1 cellular context compared by ENCODE assay signal in genomic region chr18:48007955-48008701, GRCh38.
TF ChIP-seq lines count a peak whose summit lies in the region.

No MANE protein-coding gene starts in this region.

TF ChIP-seq in HepG2, 621 proteins besides CTCF, POLR2A, EP300 and RAD21 (continued from another document):
- TF ChIP-seq, protein P1, sequence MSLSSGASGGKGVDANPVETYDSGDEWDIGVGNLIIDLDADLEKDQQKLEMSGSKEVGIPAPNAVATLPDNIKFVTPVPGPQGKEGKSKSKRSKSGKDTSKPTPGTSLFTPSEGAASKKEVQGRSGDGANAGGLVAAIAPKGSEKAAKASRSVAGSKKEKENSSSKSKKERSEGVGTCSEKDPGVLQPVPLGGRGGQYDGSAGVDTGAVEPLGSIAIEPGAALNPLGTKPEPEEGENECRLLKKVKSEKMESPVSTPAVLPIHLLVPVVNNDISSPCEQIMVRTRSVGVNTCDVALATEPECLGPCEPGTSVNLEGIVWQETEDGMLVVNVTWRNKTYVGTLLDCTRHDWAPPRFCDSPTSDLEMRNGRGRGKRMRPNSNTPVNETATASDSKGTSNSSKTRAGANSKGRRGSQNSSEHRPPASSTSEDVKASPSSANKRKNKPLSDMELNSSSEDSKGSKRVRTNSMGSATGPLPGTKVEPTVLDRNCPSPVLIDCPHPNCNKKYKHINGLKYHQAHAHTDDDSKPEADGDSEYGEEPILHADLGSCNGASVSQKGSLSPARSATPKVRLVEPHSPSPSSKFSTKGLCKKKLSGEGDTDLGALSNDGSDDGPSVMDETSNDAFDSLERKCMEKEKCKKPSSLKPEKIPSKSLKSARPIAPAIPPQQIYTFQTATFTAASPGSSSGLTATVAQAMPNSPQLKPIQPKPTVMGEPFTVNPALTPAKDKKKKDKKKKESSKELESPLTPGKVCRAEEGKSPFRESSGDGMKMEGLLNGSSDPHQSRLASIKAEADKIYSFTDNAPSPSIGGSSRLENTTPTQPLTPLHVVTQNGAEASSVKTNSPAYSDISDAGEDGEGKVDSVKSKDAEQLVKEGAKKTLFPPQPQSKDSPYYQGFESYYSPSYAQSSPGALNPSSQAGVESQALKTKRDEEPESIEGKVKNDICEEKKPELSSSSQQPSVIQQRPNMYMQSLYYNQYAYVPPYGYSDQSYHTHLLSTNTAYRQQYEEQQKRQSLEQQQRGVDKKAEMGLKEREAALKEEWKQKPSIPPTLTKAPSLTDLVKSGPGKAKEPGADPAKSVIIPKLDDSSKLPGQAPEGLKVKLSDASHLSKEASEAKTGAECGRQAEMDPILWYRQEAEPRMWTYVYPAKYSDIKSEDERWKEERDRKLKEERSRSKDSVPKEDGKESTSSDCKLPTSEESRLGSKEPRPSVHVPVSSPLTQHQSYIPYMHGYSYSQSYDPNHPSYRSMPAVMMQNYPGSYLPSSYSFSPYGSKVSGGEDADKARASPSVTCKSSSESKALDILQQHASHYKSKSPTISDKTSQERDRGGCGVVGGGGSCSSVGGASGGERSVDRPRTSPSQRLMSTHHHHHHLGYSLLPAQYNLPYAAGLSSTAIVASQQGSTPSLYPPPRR (CRISPR knock-in tag; IDR thresholded peaks at IDR 0.05; ENCODE audit: borderline replicate concordance) = no peak
- TF ChIP-seq FOXP1 (IDR thresholded peaks at IDR 0.05) (no peak), FOXP1 (CRISPR knock-in tag; IDR thresholded peaks at IDR 0.05) (no peak), ZSCAN9 (CRISPR knock-in tag; IDR thresholded peaks at IDR 0.05; ENCODE audit: borderline replicate concordance) (no peak), ZEB1 (IDR thresholded peaks at IDR 0.05; ENCODE audit: insufficient replicate concordance, low read depth) (no peak), ZNF589 (CRISPR knock-in tag; conservative IDR thresholded peaks at IDR 0.05) (no peak), RORA (CRISPR knock-in tag; IDR thresholded peaks at IDR 0.05) (no peak), ZSCAN29 (CRISPR knock-in tag; conservative IDR thresholded peaks at IDR 0.05) (peak; percentile 99), RAD51 (IDR thresholded peaks at IDR 0.05; ENCODE audit: borderline replicate concordance) (no peak), PRPF4 (IDR thresholded peaks at IDR 0.05; ENCODE audit: low read depth, low read length, poor library complexity, severe bottlenecking) (no peak), RFX1 (IDR thresholded peaks at IDR 0.05) (no peak), PATZ1 (CRISPR knock-in tag; IDR thresholded peaks at IDR 0.05) (peak; percentile 84), YEATS2 (CRISPR knock-in tag; IDR thresholded peaks at IDR 0.05; ENCODE audit: borderline replicate concordance) (no peak), HIVEP1 (CRISPR knock-in tag; IDR thresholded peaks at IDR 0.05) (no peak), RARA (CRISPR knock-in tag; IDR thresholded peaks at IDR 0.05) (no peak), SPEN (CRISPR knock-in tag; IDR thresholded peaks at IDR 0.05; ENCODE audit: low read depth) (no peak)
- TF ChIP-seq, protein P2, sequence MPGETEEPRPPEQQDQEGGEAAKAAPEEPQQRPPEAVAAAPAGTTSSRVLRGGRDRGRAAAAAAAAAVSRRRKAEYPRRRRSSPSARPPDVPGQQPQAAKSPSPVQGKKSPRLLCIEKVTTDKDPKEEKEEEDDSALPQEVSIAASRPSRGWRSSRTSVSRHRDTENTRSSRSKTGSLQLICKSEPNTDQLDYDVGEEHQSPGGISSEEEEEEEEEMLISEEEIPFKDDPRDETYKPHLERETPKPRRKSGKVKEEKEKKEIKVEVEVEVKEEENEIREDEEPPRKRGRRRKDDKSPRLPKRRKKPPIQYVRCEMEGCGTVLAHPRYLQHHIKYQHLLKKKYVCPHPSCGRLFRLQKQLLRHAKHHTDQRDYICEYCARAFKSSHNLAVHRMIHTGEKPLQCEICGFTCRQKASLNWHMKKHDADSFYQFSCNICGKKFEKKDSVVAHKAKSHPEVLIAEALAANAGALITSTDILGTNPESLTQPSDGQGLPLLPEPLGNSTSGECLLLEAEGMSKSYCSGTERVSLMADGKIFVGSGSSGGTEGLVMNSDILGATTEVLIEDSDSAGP (CRISPR knock-in tag; IDR thresholded peaks at IDR 0.05; ENCODE audit: borderline replicate concordance) = peak; percentile 25; the same call in 1 of the 2 replicates
- TF ChIP-seq, protein P3, sequence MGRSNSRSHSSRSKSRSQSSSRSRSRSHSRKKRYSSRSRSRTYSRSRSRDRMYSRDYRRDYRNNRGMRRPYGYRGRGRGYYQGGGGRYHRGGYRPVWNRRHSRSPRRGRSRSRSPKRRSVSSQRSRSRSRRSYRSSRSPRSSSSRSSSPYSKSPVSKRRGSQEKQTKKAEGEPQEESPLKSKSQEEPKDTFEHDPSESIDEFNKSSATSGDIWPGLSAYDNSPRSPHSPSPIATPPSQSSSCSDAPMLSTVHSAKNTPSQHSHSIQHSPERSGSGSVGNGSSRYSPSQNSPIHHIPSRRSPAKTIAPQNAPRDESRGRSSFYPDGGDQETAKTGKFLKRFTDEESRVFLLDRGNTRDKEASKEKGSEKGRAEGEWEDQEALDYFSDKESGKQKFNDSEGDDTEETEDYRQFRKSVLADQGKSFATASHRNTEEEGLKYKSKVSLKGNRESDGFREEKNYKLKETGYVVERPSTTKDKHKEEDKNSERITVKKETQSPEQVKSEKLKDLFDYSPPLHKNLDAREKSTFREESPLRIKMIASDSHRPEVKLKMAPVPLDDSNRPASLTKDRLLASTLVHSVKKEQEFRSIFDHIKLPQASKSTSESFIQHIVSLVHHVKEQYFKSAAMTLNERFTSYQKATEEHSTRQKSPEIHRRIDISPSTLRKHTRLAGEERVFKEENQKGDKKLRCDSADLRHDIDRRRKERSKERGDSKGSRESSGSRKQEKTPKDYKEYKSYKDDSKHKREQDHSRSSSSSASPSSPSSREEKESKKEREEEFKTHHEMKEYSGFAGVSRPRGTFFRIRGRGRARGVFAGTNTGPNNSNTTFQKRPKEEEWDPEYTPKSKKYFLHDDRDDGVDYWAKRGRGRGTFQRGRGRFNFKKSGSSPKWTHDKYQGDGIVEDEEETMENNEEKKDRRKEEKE (IDR thresholded peaks at IDR 0.05) = no peak
- TF ChIP-seq, protein P4, sequence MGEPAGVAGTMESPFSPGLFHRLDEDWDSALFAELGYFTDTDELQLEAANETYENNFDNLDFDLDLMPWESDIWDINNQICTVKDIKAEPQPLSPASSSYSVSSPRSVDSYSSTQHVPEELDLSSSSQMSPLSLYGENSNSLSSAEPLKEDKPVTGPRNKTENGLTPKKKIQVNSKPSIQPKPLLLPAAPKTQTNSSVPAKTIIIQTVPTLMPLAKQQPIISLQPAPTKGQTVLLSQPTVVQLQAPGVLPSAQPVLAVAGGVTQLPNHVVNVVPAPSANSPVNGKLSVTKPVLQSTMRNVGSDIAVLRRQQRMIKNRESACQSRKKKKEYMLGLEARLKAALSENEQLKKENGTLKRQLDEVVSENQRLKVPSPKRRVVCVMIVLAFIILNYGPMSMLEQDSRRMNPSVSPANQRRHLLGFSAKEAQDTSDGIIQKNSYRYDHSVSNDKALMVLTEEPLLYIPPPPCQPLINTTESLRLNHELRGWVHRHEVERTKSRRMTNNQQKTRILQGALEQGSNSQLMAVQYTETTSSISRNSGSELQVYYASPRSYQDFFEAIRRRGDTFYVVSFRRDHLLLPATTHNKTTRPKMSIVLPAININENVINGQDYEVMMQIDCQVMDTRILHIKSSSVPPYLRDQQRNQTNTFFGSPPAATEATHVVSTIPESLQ (CRISPR knock-in tag; conservative IDR thresholded peaks at IDR 0.05) = no peak
- TF ChIP-seq, protein P5, sequence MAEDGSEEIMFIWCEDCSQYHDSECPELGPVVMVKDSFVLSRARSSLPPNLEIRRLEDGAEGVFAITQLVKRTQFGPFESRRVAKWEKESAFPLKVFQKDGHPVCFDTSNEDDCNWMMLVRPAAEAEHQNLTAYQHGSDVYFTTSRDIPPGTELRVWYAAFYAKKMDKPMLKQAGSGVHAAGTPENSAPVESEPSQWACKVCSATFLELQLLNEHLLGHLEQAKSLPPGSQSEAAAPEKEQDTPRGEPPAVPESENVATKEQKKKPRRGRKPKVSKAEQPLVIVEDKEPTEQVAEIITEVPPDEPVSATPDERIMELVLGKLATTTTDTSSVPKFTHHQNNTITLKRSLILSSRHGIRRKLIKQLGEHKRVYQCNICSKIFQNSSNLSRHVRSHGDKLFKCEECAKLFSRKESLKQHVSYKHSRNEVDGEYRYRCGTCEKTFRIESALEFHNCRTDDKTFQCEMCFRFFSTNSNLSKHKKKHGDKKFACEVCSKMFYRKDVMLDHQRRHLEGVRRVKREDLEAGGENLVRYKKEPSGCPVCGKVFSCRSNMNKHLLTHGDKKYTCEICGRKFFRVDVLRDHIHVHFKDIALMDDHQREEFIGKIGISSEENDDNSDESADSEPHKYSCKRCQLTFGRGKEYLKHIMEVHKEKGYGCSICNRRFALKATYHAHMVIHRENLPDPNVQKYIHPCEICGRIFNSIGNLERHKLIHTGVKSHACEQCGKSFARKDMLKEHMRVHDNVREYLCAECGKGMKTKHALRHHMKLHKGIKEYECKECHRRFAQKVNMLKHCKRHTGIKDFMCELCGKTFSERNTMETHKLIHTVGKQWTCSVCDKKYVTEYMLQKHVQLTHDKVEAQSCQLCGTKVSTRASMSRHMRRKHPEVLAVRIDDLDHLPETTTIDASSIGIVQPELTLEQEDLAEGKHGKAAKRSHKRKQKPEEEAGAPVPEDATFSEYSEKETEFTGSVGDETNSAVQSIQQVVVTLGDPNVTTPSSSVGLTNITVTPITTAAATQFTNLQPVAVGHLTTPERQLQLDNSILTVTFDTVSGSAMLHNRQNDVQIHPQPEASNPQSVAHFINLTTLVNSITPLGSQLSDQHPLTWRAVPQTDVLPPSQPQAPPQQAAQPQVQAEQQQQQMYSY (CRISPR knock-in tag; IDR thresholded peaks at IDR 0.05) = 0 out of 2 replicates have a peak, but pooled peaks have one; percentile 40
- TF ChIP-seq, protein P6, sequence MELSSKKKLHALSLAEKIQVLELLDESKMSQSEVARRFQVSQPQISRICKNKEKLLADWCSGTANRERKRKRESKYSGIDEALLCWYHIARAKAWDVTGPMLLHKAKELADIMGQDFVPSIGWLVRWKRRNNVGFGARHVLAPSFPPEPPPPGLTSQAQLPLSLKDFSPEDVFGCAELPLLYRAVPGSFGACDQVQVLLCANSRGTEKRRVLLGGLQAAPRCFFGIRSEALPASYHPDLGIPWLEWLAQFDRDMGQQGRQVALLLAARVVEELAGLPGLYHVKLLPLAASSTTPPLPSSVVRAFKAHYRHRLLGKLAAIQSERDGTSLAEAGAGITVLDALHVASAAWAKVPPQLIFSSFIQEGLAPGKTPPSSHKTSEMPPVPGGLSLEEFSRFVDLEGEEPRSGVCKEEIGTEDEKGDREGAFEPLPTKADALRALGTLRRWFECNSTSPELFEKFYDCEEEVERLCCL (CRISPR knock-in tag; IDR thresholded peaks at IDR 0.05; ENCODE audit: borderline replicate concordance) = no peak
- TF ChIP-seq, protein P7, sequence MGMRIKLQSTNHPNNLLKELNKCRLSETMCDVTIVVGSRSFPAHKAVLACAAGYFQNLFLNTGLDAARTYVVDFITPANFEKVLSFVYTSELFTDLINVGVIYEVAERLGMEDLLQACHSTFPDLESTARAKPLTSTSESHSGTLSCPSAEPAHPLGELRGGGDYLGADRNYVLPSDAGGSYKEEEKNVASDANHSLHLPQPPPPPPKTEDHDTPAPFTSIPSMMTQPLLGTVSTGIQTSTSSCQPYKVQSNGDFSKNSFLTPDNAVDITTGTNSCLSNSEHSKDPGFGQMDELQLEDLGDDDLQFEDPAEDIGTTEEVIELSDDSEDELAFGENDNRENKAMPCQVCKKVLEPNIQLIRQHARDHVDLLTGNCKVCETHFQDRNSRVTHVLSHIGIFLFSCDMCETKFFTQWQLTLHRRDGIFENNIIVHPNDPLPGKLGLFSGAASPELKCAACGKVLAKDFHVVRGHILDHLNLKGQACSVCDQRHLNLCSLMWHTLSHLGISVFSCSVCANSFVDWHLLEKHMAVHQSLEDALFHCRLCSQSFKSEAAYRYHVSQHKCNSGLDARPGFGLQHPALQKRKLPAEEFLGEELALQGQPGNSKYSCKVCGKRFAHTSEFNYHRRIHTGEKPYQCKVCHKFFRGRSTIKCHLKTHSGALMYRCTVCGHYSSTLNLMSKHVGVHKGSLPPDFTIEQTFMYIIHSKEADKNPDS (CRISPR knock-in tag; IDR thresholded peaks at IDR 0.05) = no peak
